Comparison of ENCODE assay signal across 8 cellular contexts in the genomic region with DNA sequence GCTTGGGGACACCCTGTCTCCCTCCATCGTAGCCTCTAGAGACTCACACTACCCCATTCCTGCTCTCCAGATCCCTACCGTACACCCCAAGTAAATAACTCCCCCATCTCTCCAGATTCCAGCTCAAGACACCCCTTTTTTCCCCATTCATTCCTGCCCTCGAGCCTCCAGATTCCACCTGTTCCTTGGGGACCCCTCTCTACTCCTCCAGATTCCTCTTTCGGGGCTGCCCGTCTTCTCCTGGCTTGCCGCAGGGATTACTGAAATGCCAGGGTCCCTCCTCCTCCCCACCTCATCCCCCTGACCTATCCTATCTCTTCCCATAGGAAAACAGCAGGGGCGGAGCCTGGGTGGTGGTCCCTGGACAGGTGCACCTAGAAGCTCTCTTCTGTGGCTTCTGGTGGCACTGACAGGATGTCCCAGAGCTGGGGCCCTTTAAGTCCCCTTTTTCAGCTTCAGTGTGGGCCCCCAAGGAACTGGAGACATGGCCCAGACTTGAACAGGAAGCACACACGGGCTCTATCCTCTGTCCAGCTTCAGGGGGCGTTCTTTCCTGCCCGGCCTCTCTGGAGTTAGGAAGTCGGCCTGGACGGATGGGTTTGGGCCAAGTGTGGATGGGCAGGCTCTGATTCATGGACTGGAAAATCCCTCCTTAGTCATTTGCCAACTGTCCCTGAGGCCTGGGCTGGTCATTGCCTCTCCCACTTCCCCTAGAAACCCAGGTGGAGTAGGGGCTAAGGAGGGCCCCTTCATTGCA. TPM values are rescaled to one million over a fixed set of nuclear protein-coding genes. Genes with fewer than 3 reads are reported as not detected.
DNase-seq lines count a peak whose midpoint lies in the region; ATAC-seq, FAIRE-seq and TF ChIP-seq lines count a peak whose summit lies in the region.

No MANE protein-coding gene starts in this region.

- DNase-seq in ACHN (peak; percentile 93), H54 (ENCODE audit: insufficient read length, low spot score) (peak; percentile 87), WERI-Rb-1 (peak; percentile 30), foreskin keratinocyte (peak; percentile 72 to 87), non-pigmented ciliary epithelial cell (ENCODE audit: low read depth) (peak; percentile 82)

- H3K27ac ChIP-seq in WERI-Rb-1 (peak overlapping the region; percentile 7; the same call in 1 of the 2 replicates), foreskin keratinocyte (peak overlapping the region; percentile 89)

- peak; percentile 82 for FAIRE-seq in H54 (lab: Jason Lieb, UNC)

- no peak for TF ChIP-seq POLR2A in H54 (IDR thresholded peaks at IDR 0.05; ENCODE audit: low read depth, low read length)

- H3K36me3 ChIP-seq in WERI-Rb-1: peaks cover 4% of the 10 kb centered on the region; the same call in 1 of the 2 replicates

- peaks cover 11% of the 10 kb centered on the region for H3K4me1 ChIP-seq in foreskin keratinocyte

- TF ChIP-seq CTCF in WERI-Rb-1 (IDR thresholded peaks at IDR 0.05; ENCODE audit: low read depth, low read length) (no peak), foreskin keratinocyte (conservative IDR thresholded peaks at IDR 0.05) (peak; percentile 39)

- in situ Hi-C loops in ACHN (cut with HindIII; ENCODE audit: low pct_ligation_motif_present, low pct_unique_long_range_greater_than_20kb, low sequenced_read_pairs): no loop called here

- H3K27me3 ChIP-seq in WERI-Rb-1 (ENCODE audit: insufficient read depth, low read depth, severe bottlenecking) (no peaks in the 10 kb centered on the region), foreskin keratinocyte (no peaks in the 10 kb centered on the region)

- ATAC-seq in foreskin keratinocyte (peak; percentile 46), HG03108 (IDR thresholded peaks at IDR 0.05; ENCODE audit: unreplicated experiment) (no peak), GM18873 (IDR thresholded peaks at IDR 0.05; ENCODE audit: low FRiP score, unreplicated experiment) (no peak), HG03175 (IDR thresholded peaks at IDR 0.05; ENCODE audit: unreplicated experiment) (no peak)

- peak overlapping the region; percentile 56 for H3K4me3 ChIP-seq in WERI-Rb-1 (ENCODE audit: low read depth, low read length)

- H3K9me3 ChIP-seq in WERI-Rb-1 (ENCODE audit: severe bottlenecking): no peaks in the 10 kb centered on the region

RNA-seq across cellular contexts. Expression of a gene that starts 1.2 kb away (rescaled TPM):
- total RNA-seq in foreskin keratinocyte: 4.3 and 5.6 TPM in 2 replicates
- 2.1 and 3.1 TPM in 2 replicates for polyA plus RNA-seq in foreskin keratinocyte

RNA-seq across cellular contexts. Expression of a gene that starts 22.2 kb away (rescaled TPM):
- 189 and 192 TPM in 2 replicates for total RNA-seq in foreskin keratinocyte
- 228 and 252 TPM in 2 replicates for polyA plus RNA-seq in foreskin keratinocyte

RNA-seq across cellular contexts. Expression of a gene that starts 32.2 kb away (rescaled TPM):
- total RNA-seq in foreskin keratinocyte: 28.3 and 34.6 TPM in 2 replicates
- polyA plus RNA-seq in foreskin keratinocyte: 17.6 and 19.0 TPM in 2 replicates

Comparison
In these comparisons a context has a peak if more than half of its experiments do, and no peak if none do; other contexts are left out.
1. DNase-seq: peak in every context shown above with its lines; median percentile 93 in ACHN; 87 in H54; 82 in non-pigmented ciliary epithelial cell; 80 in foreskin keratinocyte; 30 in WERI-Rb-1.